ENCODE assay signal across 7 cellular contexts in genomic region chr12:31102125-31102524, GRCh38. TPM values are rescaled to one million over a fixed set of nuclear protein-coding genes. Genes with fewer than 3 reads are reported as not detected.
DNase-seq lines count a peak whose midpoint lies in the region; TF ChIP-seq lines count a peak whose summit lies in the region.
"Not testable (repeated sequence)": the region's sequence is repeated elsewhere in the genome, so short reads cannot be mapped to it uniquely, and the experiment has no call there.

No MANE protein-coding gene starts in this region.

- 84 to 93% methylated on average over 7 to 8 of the region's 8 CpGs for whole genome bisulfite sequencing in endodermal cell (ENCODE audit: insufficient coverage in 1 of 2, insufficient read length in 1 of 2), 2 experiments

- not testable (repeated sequence) for H3K27me3 Mint-ChIP-seq in endodermal cell (ENCODE audit: insufficient read depth)

- not testable (repeated sequence) for H3K36me3 ChIP-seq in endodermal cell (ENCODE audit: control insufficient read depth, insufficient read depth, low read length)

- H3K4me3 ChIP-seq in endodermal cell (ENCODE audit: low read length): not testable (repeated sequence)

- H3K9ac ChIP-seq in endodermal cell (ENCODE audit: extremely low read depth, low read length, poor library complexity, severe bottlenecking): not testable (repeated sequence)

- TF ChIP-seq CTCF in endodermal cell (conservative IDR thresholded peaks at IDR 0.05): not testable (repeated sequence)

- H3K27ac Mint-ChIP-seq in endodermal cell: peak overlapping the region; percentile 26

- H3K4me3 Mint-ChIP-seq in endodermal cell: not testable (repeated sequence)

- peaks cover 64% of the 10 kb centered on the region for H3K36me3 Mint-ChIP-seq in endodermal cell (ENCODE audit: low read depth)

- H3K9me3 Mint-ChIP-seq in endodermal cell: not testable (repeated sequence)

- peak; percentile 85 for DNase-seq in COLO668 (lab: John Stamatoyannopoulos, UW; ENCODE audit: unreplicated experiment)
- peak; percentile 15 for DNase-seq in DMS79 treated with DMSO at 0.1 percent for 48 hours (lab: John Stamatoyannopoulos, UW)
- DNase-seq in NCI-H1417 (lab: John Stamatoyannopoulos, UW): peak; percentile 34 to 78 (median 69)
- DNase-seq in NCI-H2107 treated with DMSO at 0.1 percent for 48 hours (lab: John Stamatoyannopoulos, UW; ENCODE audit: unreplicated experiment): peak; percentile 66
- DNase-seq in NCI-H69 (lab: John Stamatoyannopoulos, UW): peak; percentile 93
- peak; percentile 22 to 34 for DNase-seq in SHP77 (lab: John Stamatoyannopoulos, UW)
- DNase-seq in endodermal cell: not testable (repeated sequence)

- H3K27me3 ChIP-seq in endodermal cell (ENCODE audit: control insufficient read depth, insufficient read depth, low read length, poor library complexity, severe bottlenecking): not testable (repeated sequence)

- H3K27ac ChIP-seq in endodermal cell (ENCODE audit: low read depth, low read length): not testable (repeated sequence)

- not testable (repeated sequence) for H3K4me1 ChIP-seq in endodermal cell (ENCODE audit: control insufficient read depth, insufficient read depth, low read length)

- H3K4me1 Mint-ChIP-seq in endodermal cell: not testable (repeated sequence)

- not testable (repeated sequence) for H3K9me3 ChIP-seq in endodermal cell (ENCODE audit: control insufficient read depth, low read length)

RNA-seq across cellular contexts. Expression of gene DDX11, which starts 28.5 kb away (rescaled TPM):
- 100 to 1,000 TPM; 136 to 298 TPM for total RNA-seq in endodermal cell
- 70.7 TPM for polyA plus RNA-seq in endodermal cell (2013, experiment 1 of 2)
- polyA plus RNA-seq in endodermal cell (2013, experiment 2 of 2): 52.5 TPM
